ENCODE assay signal across 8 cellular contexts in the genomic region with DNA sequence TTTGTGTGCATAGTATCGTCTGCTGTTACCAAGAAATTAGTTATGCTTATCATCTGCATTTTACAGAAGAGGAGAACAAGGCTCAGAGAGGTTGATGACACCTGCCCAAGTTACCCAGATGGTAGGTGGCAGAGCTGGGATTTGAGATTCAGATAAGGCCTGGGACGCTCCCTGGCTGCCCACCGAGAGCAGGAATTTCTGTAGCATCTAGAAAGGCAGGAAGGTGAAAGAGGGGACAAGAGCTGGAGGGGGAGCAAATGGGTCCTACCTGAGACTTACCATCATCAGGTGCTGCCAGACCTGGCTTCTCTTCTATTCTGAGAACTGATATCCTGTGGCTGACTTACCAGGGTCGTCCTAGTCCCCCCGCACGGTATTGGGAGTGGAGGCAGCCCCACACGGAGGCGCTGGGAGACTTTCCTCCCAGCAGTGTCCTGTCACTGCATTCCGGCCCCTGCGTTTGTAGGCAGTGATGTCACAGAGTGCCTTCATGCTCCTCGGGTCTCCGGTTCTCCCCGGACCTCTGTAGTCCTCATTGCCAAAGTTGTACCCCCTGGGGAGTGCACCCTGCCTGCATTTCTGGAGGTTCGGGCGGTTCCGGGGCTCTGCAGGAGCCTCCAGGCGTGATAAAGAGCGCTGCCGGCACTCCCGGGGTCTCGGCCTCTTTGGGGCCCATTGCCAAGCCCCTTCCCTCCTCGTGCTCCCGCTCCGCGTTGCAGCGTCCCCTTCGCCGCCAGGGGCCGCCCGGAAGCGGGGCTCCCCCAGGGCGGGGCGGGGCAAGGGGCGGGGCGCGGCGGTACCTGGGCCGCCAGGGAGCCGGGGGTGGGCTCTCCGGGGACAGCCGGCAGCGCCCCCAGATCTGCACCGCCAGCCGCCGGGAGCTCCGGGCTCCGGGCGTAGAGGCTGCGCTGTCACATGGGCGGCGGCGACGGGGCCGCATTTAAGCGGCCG. TPM values are rescaled to one million over a fixed set of nuclear protein-coding genes. Genes with fewer than 3 reads are reported as not detected.
DNase-seq lines count a peak whose midpoint lies in the region; ATAC-seq, FAIRE-seq and TF ChIP-seq lines count a peak whose summit lies in the region.

A gene (plus strand): TSS at position 856 of the 951 bp plus-strand sequence. CDS start 60 bp downstream, at position 916.

- H3K4me1 Mint-ChIP-seq in T-cell, result peaks cover 5 to 12% (median 8%) of the 10 kb centered on the region in 3 donors

- POLR2A ChIA-PET in T-cell (lab: Charles Lee), result no interaction called here

- peaks cover 6% of the 10 kb centered on the region for H3K4me1 ChIP-seq in keratinocyte (ENCODE audit: control insufficient read depth, extremely low read depth, insufficient read depth, low read length)

- H3K4me2 ChIP-seq in keratinocyte (ENCODE audit: control insufficient read depth, extremely low read depth, insufficient read depth, low read depth, low read length), result peak within 1 kb of the TSS; percentile 71

- no peaks in the 10 kb centered on the region for H3K36me3 Mint-ChIP-seq in T-cell

- dilution Hi-C loops in keratinocyte (cut with MboI; ENCODE audit: extremely low pct_ligation_motif_present, low sequenced_read_pairs), result no loop called here

- no peaks in the 10 kb centered on the region for H3K36me3 ChIP-seq in keratinocyte (ENCODE audit: control insufficient read depth in 2 of 2, extremely low read depth in 1 of 2, insufficient read depth in 2 of 2, low read length in 2 of 2)

- no peak within 1 kb of the TSS for H3K27ac Mint-ChIP-seq in T-cell

- H4K20me1 ChIP-seq in keratinocyte (ENCODE audit: control insufficient read depth, extremely low read depth, insufficient read depth, low read length), result no peaks in the 10 kb centered on the region

- H3K27ac ChIP-seq in 22Rv1 (no peak within 1 kb of the TSS), angular gyrus (ENCODE audit: low read depth, low read length) (peak within 1 kb of the TSS; percentile 79), keratinocyte (ENCODE audit: control insufficient read depth, insufficient read depth, low read length) (no peak within 1 kb of the TSS)

- H3K79me2 ChIP-seq in keratinocyte (ENCODE audit: control insufficient read depth, insufficient read depth, low read length), result no peaks in the 10 kb centered on the region

- TF ChIP-seq CTCF in 22Rv1 (IDR thresholded peaks at IDR 0.05), result peak; percentile 49
- TF ChIP-seq CTCF in keratinocyte (optimal IDR thresholded peaks at IDR 0.05 in 1 of 3, IDR thresholded peaks at IDR 0.05 in 1 of 3, conservative IDR thresholded peaks at IDR 0.05 in 1 of 3; ENCODE audit: extremely low read depth in 1 of 3, insufficient read depth in 2 of 3, low read length in 3 of 3), result peak in 1 of 3 experiments; percentile 33

- CTCF ChIA-PET in T-cell (lab: Charles Lee), result interaction anchor here (0.6 to 0.7 kb wide), 3 partner anchors 8 to 107 kb away, joined by 3 to 5 read pairs (median 3); no protein-coding TSS in a partner anchor

- no peaks in the 10 kb centered on the region for H3K9me1 ChIP-seq in keratinocyte (ENCODE audit: control insufficient read depth, extremely low read depth, insufficient read depth, low read length)

- H3K27me3 Mint-ChIP-seq in T-cell, result peaks cover 39 to 40% of the 10 kb centered on the region in 2 donors

- FAIRE-seq in keratinocyte (lab: Jason Lieb, UNC), result no peak

- no peak within 1 kb of the TSS for H3K9ac ChIP-seq in keratinocyte (ENCODE audit: control insufficient read depth, extremely low read depth, insufficient read depth, low read length)

- DNase-seq in T-cell (peak; percentile 19 to 75 (median 53)), keratinocyte (ENCODE audit: low read depth, low spot score) (no peak), COLO829 (ENCODE audit: low spot score) (no peak)
- peak in 2 of 3 donors; percentile 35 to 67 for DNase-seq in stimulated activated CD4-positive, alpha-beta T cell treated with anti-CD3 and anti-CD28 coated beads, TNF-alpha, amount 100 ng/mL, for 48 hours (ENCODE audit: low read depth in 3 of 3)

- H2AFZ ChIP-seq in keratinocyte (ENCODE audit: control insufficient read depth, low read length), result no peak within 1 kb of the TSS

- H3K27me3 ChIP-seq in keratinocyte (ENCODE audit: control insufficient read depth, extremely low read depth, insufficient read depth, low read length), result peaks cover 40% of the 10 kb centered on the region

- ATAC-seq in GM19023 (IDR thresholded peaks at IDR 0.05; ENCODE audit: unreplicated experiment) (peak; percentile 64), HG03442 (IDR thresholded peaks at IDR 0.05; ENCODE audit: unreplicated experiment) (peak; percentile 66), T-cell (replicated peaks in 1 of 4) (peak; percentile 83 to 90 (median 88))

- H3K9me3 Mint-ChIP-seq in T-cell, result no peaks in the 10 kb centered on the region

- no peaks in the 10 kb centered on the region for H3K9me3 ChIP-seq in keratinocyte (ENCODE audit: control insufficient read depth, low read depth, low read length)

- H3K4me3 Mint-ChIP-seq in T-cell, result peak within 1 kb of the TSS; percentile 60 to 75 (median 74)

- H3K4me3 ChIP-seq in keratinocyte (ENCODE audit: control insufficient read depth in 2 of 3, extremely low read depth in 1 of 3, insufficient read depth in 2 of 3, low read depth in 1 of 3, low read length in 3 of 3), result peak within 1 kb of the TSS; percentile 29 to 54 (median 48)

RNA-seq across cellular contexts. Expression of the gene that starts here (rescaled TPM):
- not detected for total RNA-seq in T-cell
- 0.04 TPM in 2 of 3 replicates, not detected in the other for polyA plus RNA-seq in keratinocyte
- not detected for polyA plus RNA-seq in keratinocyte (2011; ENCODE audit: low read depth)
- polyA plus RNA-seq in keratinocyte (2011; cell fraction: cytosol; rRNA removed), result not detected in 2 replicates
- polyA plus RNA-seq in keratinocyte (2011; cell fraction: nucleus; rRNA removed), result 0.08 and 0.16 TPM in 2 replicates
- not detected in 2 replicates for polyA plus RNA-seq in keratinocyte (2012; ENCODE audit: low replicate concordance)
- not detected in 3 replicates for polyA minus RNA-seq in keratinocyte
- polyA minus RNA-seq in keratinocyte (2011; cell fraction: cytosol; rRNA and poly(A)+ RNA removed), result not detected
- polyA minus RNA-seq in keratinocyte (2011; cell fraction: nucleus; rRNA and poly(A)+ RNA removed), result not detected in 2 replicates

Comparison
In these comparisons a context has a peak if more than half of its experiments do, and no peak if none do; other contexts are left out.
1. Peak in DNase-seq and ATAC-seq in T-cell; RNA of the gene not detected or under 1 TPM.
2. DNase-seq: peak in stimulated activated CD4-positive, alpha-beta T cell treated with anti-CD3 and anti-CD28 coated beads, TNF-alpha, amount 100 ng/mL, for 48 hours (2 of 3); none in keratinocyte (single experiment) and COLO829 (single experiment).
3. Peak in every context shown above with its lines, with median percentiles within 50 percentile points of each other: ATAC-seq.